ENCODE assay signal across 1 cellular context in genomic region chr17:42071810-42072209, GRCh38.
TF ChIP-seq lines count a peak whose summit lies in the region.

No MANE protein-coding gene starts in this region.

TF ChIP-seq in K562, 482 proteins besides CTCF, POLR2A, EP300 and RAD21:
- no peak for TF ChIP-seq MLX (CRISPR knock-in tag; conservative IDR thresholded peaks at IDR 0.05)
- no peak for TF ChIP-seq ZFX (CRISPR knock-in tag; IDR thresholded peaks at IDR 0.05)
- no peak for TF ChIP-seq ZNF184 (CRISPR knock-in tag; IDR thresholded peaks at IDR 0.05)
- TF ChIP-seq ZBTB2 (IDR thresholded peaks at IDR 0.05) = no peak
- TF ChIP-seq PRDM10 (IDR thresholded peaks at IDR 0.05; ENCODE audit: partially characterized antibody) = peak; percentile 72
- no peak for TF ChIP-seq PTRF (tag; IDR thresholded peaks at IDR 0.05)
- TF ChIP-seq NRF1 (conservative IDR thresholded peaks at IDR 0.05 in 1 of 2, IDR thresholded peaks at IDR 0.05 in 1 of 2) = no peak
- TF ChIP-seq POLR3A (IDR thresholded peaks at IDR 0.05; ENCODE audit: borderline replicate concordance, extremely low read depth, insufficient read depth, insufficient read length) = no peak
- no peak for TF ChIP-seq NR4A1 (CRISPR knock-in tag; IDR thresholded peaks at IDR 0.05)
- TF ChIP-seq NR4A1 (tag; IDR thresholded peaks at IDR 0.05) = no peak
- no peak for TF ChIP-seq ZNF740 (CRISPR knock-in tag; IDR thresholded peaks at IDR 0.05)
- TF ChIP-seq ZNF740 (tag; IDR thresholded peaks at IDR 0.05) = peak in 1 of 2 experiments; percentile 37; a peak in 1 of 4 replicates
- no peak for TF ChIP-seq SMARCC2 (IDR thresholded peaks at IDR 0.05; ENCODE audit: low read depth)
- no peak for TF ChIP-seq ZNF407 (IDR thresholded peaks at IDR 0.05; ENCODE audit: low read depth)
- no peak for TF ChIP-seq JUNB (CRISPR knock-in tag; conservative IDR thresholded peaks at IDR 0.05)
- no peak for TF ChIP-seq RNF219 (CRISPR knock-in tag; IDR thresholded peaks at IDR 0.05)
- no peak for TF ChIP-seq NR1H2 (CRISPR knock-in tag; IDR thresholded peaks at IDR 0.05)
- no peak for TF ChIP-seq ZNF318 (IDR thresholded peaks at IDR 0.05; ENCODE audit: borderline replicate concordance in 1 of 2, low read depth in 1 of 2)
- no peak for TF ChIP-seq ZNF384 (IDR thresholded peaks at IDR 0.05; ENCODE audit: low read depth, low read length)
- TF ChIP-seq ARID2 (IDR thresholded peaks at IDR 0.05) = no peak
TF ChIP-seq in K562: peak in this region for 2.
